Comparison of ENCODE assay signal across 8 cellular contexts in genomic region chr7:112790651-112790973, GRCh38. TPM values are rescaled to one million over a fixed set of nuclear protein-coding genes. Genes with fewer than 3 reads are reported as not detected.
A peak's percentile ranks its signal among the peaks of the same experiment; 100 is the strongest.
DNase-seq lines count a peak whose midpoint lies in the region; ATAC-seq and TF ChIP-seq lines count a peak whose summit lies in the region.

No MANE protein-coding gene starts in this region.

- no peaks in the 10 kb centered on the region for H3K9me3 Mint-ChIP-seq in activated CD8-positive, alpha-beta memory T cell treated with anti-CD3 and anti-CD28 coated beads, Interleukin-2, amount 10 ng/mL, durations not matched to agents 7 days and 5 days (ENCODE audit: low read depth)

- H3K36me3 Mint-ChIP-seq in activated CD8-positive, alpha-beta memory T cell treated with anti-CD3 and anti-CD28 coated beads, Interleukin-2, amount 10 ng/mL, durations not matched to agents 7 days and 5 days: peaks cover 11% of the 10 kb centered on the region

- H3K36me3 ChIP-seq in ovary: no peaks in the 10 kb centered on the region

- no peaks in the 10 kb centered on the region for H3K27me3 Mint-ChIP-seq in activated CD8-positive, alpha-beta memory T cell treated with anti-CD3 and anti-CD28 coated beads, Interleukin-2, amount 10 ng/mL, durations not matched to agents 7 days and 5 days

- peaks cover 5% of the 10 kb centered on the region for H3K4me1 ChIP-seq in ovary (ENCODE audit: insufficient read depth)

- H3K27ac ChIP-seq in ovary: peak overlapping the region in 1 of 2 donors; percentile 69

- no peaks in the 10 kb centered on the region for H3K27me3 ChIP-seq in ovary

- H3K9me3 ChIP-seq in ovary: no peaks in the 10 kb centered on the region

- CTCF ChIA-PET in activated CD8-positive, alpha-beta memory T cell treated with anti-CD3 and anti-CD28 coated beads, Interleukin-2, amount 10 ng/mL, durations not matched to agents 7 days and 5 days (lab: Charles Lee): interaction anchor here (1.4 to 2.0 kb wide), 2 partner anchors 11 to 22 kb away, joined by 3 to 6 read pairs; no protein-coding TSS in a partner anchor

- TF ChIP-seq CTCF in ovary (IDR thresholded peaks at IDR 0.05): no peak

- peak overlapping the region; percentile 74 for H3K4me3 ChIP-seq in ovary

- intact Hi-C loops in ovary (cut with DNase I): no loop called here

- no peak for TF ChIP-seq EP300 in ovary (IDR thresholded peaks at IDR 0.05)

- peak overlapping the region; percentile 85 for H3K27ac Mint-ChIP-seq in activated CD8-positive, alpha-beta memory T cell treated with anti-CD3 and anti-CD28 coated beads, Interleukin-2, amount 10 ng/mL, durations not matched to agents 7 days and 5 days

- peaks cover 39% of the 10 kb centered on the region for H3K4me1 Mint-ChIP-seq in activated CD8-positive, alpha-beta memory T cell treated with anti-CD3 and anti-CD28 coated beads, Interleukin-2, amount 10 ng/mL, durations not matched to agents 7 days and 5 days

- peak overlapping the region; percentile 93 for H3K4me3 Mint-ChIP-seq in activated CD8-positive, alpha-beta memory T cell treated with anti-CD3 and anti-CD28 coated beads, Interleukin-2, amount 10 ng/mL, durations not matched to agents 7 days and 5 days

- 13 to 21% (median 19%) methylated on average over 11 of the region's 11 CpGs for WGBS in ovary, 3 donors

- no peak for DNase-seq in activated CD8-positive, alpha-beta memory T cell treated with anti-CD3 and anti-CD28 coated beads, Interleukin-2, amount 10 ng/mL, durations not matched to agents 7 days and 5 days
- DNase-seq in activated CD8-positive, alpha-beta memory T cell treated with anti-CD3 and anti-CD28 coated beads, Interleukin-2, amount 50 U/mL, for 48 hours: no peak
- peak; percentile 49 for DNase-seq in OCI-M1 (lab: John Stamatoyannopoulos, UW)
- no peak for DNase-seq in ovary
- no peak for DNase-seq in erythroblast (lab: John Stamatoyannopoulos, UW)
- DNase-seq in cerebellum (ENCODE audit: low spot score): no peak

- TF ChIP-seq POLR2A in ovary (IDR thresholded peaks at IDR 0.05): no peak
- no peak for TF ChIP-seq POLR2A in erythroblast (IDR thresholded peaks at IDR 0.05; ENCODE audit: low read length)

- ATAC-seq in activated CD8-positive, alpha-beta memory T cell treated with anti-CD3 and anti-CD28 coated beads, Interleukin-2, amount 10 ng/mL, durations not matched to agents 7 days and 5 days: no peak
- ATAC-seq in HG02870 (IDR thresholded peaks at IDR 0.05; ENCODE audit: unreplicated experiment) (peak; percentile 68), esophagus mucosa (peak; percentile 62)

RNA-seq across cellular contexts. Expression of gene TMEM168, which starts 0.4 kb away (rescaled TPM):
- total RNA-seq in activated CD8-positive, alpha-beta memory T cell treated with anti-CD3 and anti-CD28 coated beads, Interleukin-2, amount 10 ng/mL, durations not matched to agents 7 days and 5 days: 10 to 100 TPM; 14.8 to 18.0 TPM
- total RNA-seq in esophagus mucosa (17.9 TPM), ovary (10 to 100 TPM; 13.4 to 30.1 (median 23.0) TPM), cerebellum (39.6 TPM)
- 10 to 100 TPM in 1 of 2 donors, 1 to 10 TPM in 1; 9.3 to 17.3 TPM for polyA plus RNA-seq in ovary
